11 cellular contexts compared by ENCODE assay signal in the genomic region with DNA sequence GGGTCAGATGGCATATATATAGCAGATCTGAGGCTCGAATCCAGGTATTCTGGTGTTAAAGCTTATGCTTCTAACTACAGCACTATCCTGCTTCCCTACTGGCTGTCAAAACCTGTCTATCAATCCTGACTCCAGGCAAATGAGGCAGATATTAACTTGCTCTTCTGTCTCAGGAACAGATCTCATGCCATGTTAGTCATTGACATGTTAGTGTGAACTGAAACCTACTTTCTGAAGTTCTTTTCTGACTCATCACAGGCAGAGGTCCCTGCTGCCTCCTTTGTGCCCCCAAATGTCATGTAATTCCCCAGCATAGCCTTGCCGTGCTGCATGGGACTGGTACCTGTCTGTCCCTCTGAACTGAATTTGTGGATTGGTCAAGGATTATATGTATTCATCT.
DNase-seq lines count a peak whose midpoint lies in the region; ATAC-seq and TF ChIP-seq lines count a peak whose summit lies in the region.
"Had no signal": no experiment of that assay in that cellular context is flagged by ENCODE, and none has a peak within 500 bp of the region (broad histone marks: within the 10 kb centered on the region; RNA-seq: fewer than 3 reads in every experiment).

No MANE protein-coding gene starts in this region.

- POLR2A ChIA-PET in MCF 10A (lab: Yijun Ruan, JAX), result interaction anchor here (0.6 kb wide), 1 partner anchor 384 kb away, joined by 3 read pairs; no protein-coding TSS in a partner anchor

- CTCF ChIA-PET in mammary epithelial cell (lab: Charles Lee; ENCODE audit: low non-redundant PET), result no interaction called here
- CTCF ChIA-PET in MCF 10A (lab: Yijun Ruan, JAX), result interaction anchor here (1.4 kb wide), 1 partner anchor 364 kb away, joined by 4 read pairs; no protein-coding TSS in a partner anchor

- TF ChIP-seq CTCF in mammary epithelial cell (conservative IDR thresholded peaks at IDR 0.05 in 1 of 2, IDR thresholded peaks at IDR 0.05 in 1 of 2; ENCODE audit: extremely low read depth in 1 of 2, insufficient read depth in 1 of 2, low read depth in 1 of 2, low read length in 2 of 2) (no peak), MCF 10A (IDR thresholded peaks at IDR 0.05; ENCODE audit: unreplicated experiment) (no peak)

- peak; percentile 71 for ATAC-seq in HG02981 (IDR thresholded peaks at IDR 0.05; ENCODE audit: unreplicated experiment)
- ATAC-seq in stimulated activated naive CD8-positive, alpha-beta T cell treated with anti-CD3 and anti-CD28 coated beads, Interleukin-15, Interleukin-2, amounts not matched to agents 100 U/mL and 50 U/mL, for 24 hours, result peak; percentile 95
- no peak for ATAC-seq in GM19324 (IDR thresholded peaks at IDR 0.05; ENCODE audit: low FRiP score, unreplicated experiment)
- ATAC-seq in HG02623 (IDR thresholded peaks at IDR 0.05; ENCODE audit: unreplicated experiment), result no peak

- intact Hi-C loops in mammary epithelial cell (cut with micrococcal nuclease), result no loop called here
- intact Hi-C loops in MCF 10A (cut with micrococcal nuclease), result no loop called here

- no peak overlapping the region for H2AFZ ChIP-seq in mammary epithelial cell (ENCODE audit: low read depth, low read length)

- H3K4me1 Mint-ChIP-seq in MCF 10A (ENCODE audit: insufficient read depth, unreplicated experiment), result peaks cover 5% of the 10 kb centered on the region
- peaks cover 12% of the 10 kb centered on the region for H3K4me1 Mint-ChIP-seq in activated naive CD8-positive, alpha-beta T cell treated with anti-CD3 and anti-CD28 coated beads for 36 hours
- H3K4me1 Mint-ChIP-seq: central memory CD8-positive, alpha-beta T cell had no signal

- H3K36me3 ChIP-seq in mammary epithelial cell (ENCODE audit: insufficient read depth, low read length), result no peaks in the 10 kb centered on the region
- H3K36me3 ChIP-seq: vagina had no signal

- DNase-seq in mammary epithelial cell (peak; percentile 73), MCF 10A (ENCODE audit: unreplicated experiment) (no peak), epidermal melanocyte (ENCODE audit: insufficient read length, low spot score) (no peak)
- DNase-seq in activated naive CD8-positive, alpha-beta T cell treated with anti-CD3 and anti-CD28 coated beads for 36 hours, result peak; percentile 34
- DNase-seq in stimulated activated naive CD8-positive, alpha-beta T cell treated with anti-CD3 and anti-CD28 coated beads, Interleukin-15, Interleukin-2, amounts not matched to agents 100 U/mL and 50 U/mL, for 24 hours, result peak; percentile 32
- DNase-seq: hypothalamus had no signal

- H3K27ac ChIP-seq in mammary epithelial cell (ENCODE audit: insufficient read depth, low read depth, low read length), result no peak overlapping the region
- H3K27ac ChIP-seq: vagina had no signal

- no peak overlapping the region for H3K4me3 ChIP-seq in mammary epithelial cell (replicated peaks in 1 of 3; ENCODE audit: insufficient read depth in 1 of 3, low read depth in 2 of 3, low read length in 3 of 3)
- H3K4me3 ChIP-seq: vagina had no signal

- no peak overlapping the region for H3K27ac Mint-ChIP-seq in MCF 10A (ENCODE audit: low read depth, unreplicated experiment)
- H3K27ac Mint-ChIP-seq in activated naive CD8-positive, alpha-beta T cell treated with anti-CD3 and anti-CD28 coated beads for 36 hours, result no peak overlapping the region

- H3K4me1 ChIP-seq in mammary epithelial cell (ENCODE audit: insufficient read depth, low read length), result peaks cover 3% of the 10 kb centered on the region

- H3K9me3 ChIP-seq in mammary epithelial cell (replicated peaks; ENCODE audit: insufficient read depth, low read length), result no peaks in the 10 kb centered on the region
- H3K9me3 ChIP-seq: vagina had no signal

- in situ Hi-C loops in mammary epithelial cell (cut with MboI; ENCODE audit: low sequenced_read_pairs in 2 of 2), result loop anchor here (5.0 to 25.0 kb wide), 2 partner anchors 362 to 897 kb away; a partner anchor contains a TSS

- WGBS in mammary epithelial cell (ENCODE audit: low coverage, missing lambda C conversion rate), result 50% methylated on average over 2 of the region's 2 CpGs

- BruUV-seq in mammary epithelial cell (replicated peaks; lab: Mats Ljungman, UMichigan) (no TSS peak), MCF 10A (replicated peaks; lab: Mats Ljungman, UMichigan) (no TSS peak)

- peaks cover 13% of the 10 kb centered on the region for H3K36me3 Mint-ChIP-seq in MCF 10A (ENCODE audit: insufficient read depth, unreplicated experiment)
- H3K36me3 Mint-ChIP-seq in activated naive CD8-positive, alpha-beta T cell treated with anti-CD3 and anti-CD28 coated beads for 36 hours, result no peaks in the 10 kb centered on the region

- H3K4me2 ChIP-seq in mammary epithelial cell (ENCODE audit: insufficient read depth, low read depth, low read length), result no peak overlapping the region

- no peak overlapping the region for H3K9ac ChIP-seq in mammary epithelial cell (ENCODE audit: insufficient read depth, low read length)

- no peaks in the 10 kb centered on the region for H3K79me2 ChIP-seq in mammary epithelial cell (ENCODE audit: insufficient read depth, low read length)

- dilution Hi-C loops in mammary epithelial cell (cut with HindIII; ENCODE audit: low sequenced_read_pairs), result loop anchor here (5.0 kb wide), 2 partner anchors 82 to 332 kb away; no protein-coding TSS in a partner anchor

- no peak overlapping the region for H3K4me3 Mint-ChIP-seq in MCF 10A (ENCODE audit: unreplicated experiment)
- H3K4me3 Mint-ChIP-seq in activated naive CD8-positive, alpha-beta T cell treated with anti-CD3 and anti-CD28 coated beads for 36 hours, result no peak overlapping the region
- H3K4me3 Mint-ChIP-seq: central memory CD8-positive, alpha-beta T cell had no signal

- no peaks in the 10 kb centered on the region for H4K20me1 ChIP-seq in mammary epithelial cell (ENCODE audit: insufficient read depth, low read length)

- H3K9me3 Mint-ChIP-seq in MCF 10A (ENCODE audit: unreplicated experiment), result peaks cover 7% of the 10 kb centered on the region
- no peaks in the 10 kb centered on the region for H3K9me3 Mint-ChIP-seq in activated naive CD8-positive, alpha-beta T cell treated with anti-CD3 and anti-CD28 coated beads for 36 hours
- H3K9me3 Mint-ChIP-seq: central memory CD8-positive, alpha-beta T cell had no signal

- H3K27me3 ChIP-seq in mammary epithelial cell (ENCODE audit: insufficient read depth, low read length), result no peaks in the 10 kb centered on the region
- H3K27me3 ChIP-seq: vagina had no signal

- H3K27me3 Mint-ChIP-seq in MCF 10A (ENCODE audit: insufficient read depth, unreplicated experiment), result no peaks in the 10 kb centered on the region
- peaks cover 5% of the 10 kb centered on the region for H3K27me3 Mint-ChIP-seq in activated naive CD8-positive, alpha-beta T cell treated with anti-CD3 and anti-CD28 coated beads for 36 hours

Comparison
In these comparisons a context has a peak if more than half of its experiments do, and no peak if none do; other contexts are left out.
1. DNase-seq: peak in mammary epithelial cell (single experiment), activated naive CD8-positive, alpha-beta T cell treated with anti-CD3 and anti-CD28 coated beads for 36 hours (single experiment) and stimulated activated naive CD8-positive, alpha-beta T cell treated with anti-CD3 and anti-CD28 coated beads, Interleukin-15, Interleukin-2, amounts not matched to agents 100 U/mL and 50 U/mL, for 24 hours (single experiment); none in MCF 10A (single experiment) and epidermal melanocyte (single experiment).
2. ATAC-seq: peak in HG02981 (single experiment) and stimulated activated naive CD8-positive, alpha-beta T cell treated with anti-CD3 and anti-CD28 coated beads, Interleukin-15, Interleukin-2, amounts not matched to agents 100 U/mL and 50 U/mL, for 24 hours (single experiment); none in GM19324 (single experiment) and HG02623 (single experiment).